In genomic region chr2:74584088-74584645, GRCh38 we compare ENCODE assay signal across 1 cellular context.
TF ChIP-seq lines count a peak whose summit lies in the region.

No MANE protein-coding gene starts in this region.

TF ChIP-seq in HCT116, 20 proteins besides CTCF, POLR2A, EP300 and RAD21:
- no peak for TF ChIP-seq SRF (IDR thresholded peaks at IDR 0.05; ENCODE audit: low read depth)
- TF ChIP-seq, protein P1, sequence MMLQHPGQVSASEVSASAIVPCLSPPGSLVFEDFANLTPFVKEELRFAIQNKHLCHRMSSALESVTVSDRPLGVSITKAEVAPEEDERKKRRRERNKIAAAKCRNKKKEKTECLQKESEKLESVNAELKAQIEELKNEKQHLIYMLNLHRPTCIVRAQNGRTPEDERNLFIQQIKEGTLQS (IDR thresholded peaks at IDR 0.05), result no peak
- TF ChIP-seq EZH2phosphoT487 (IDR thresholded peaks at IDR 0.05; ENCODE audit: borderline replicate concordance), result no peak
- no peak for TF ChIP-seq ZFX (IDR thresholded peaks at IDR 0.05)
- TF ChIP-seq FOSL1 (IDR thresholded peaks at IDR 0.05; ENCODE audit: low read depth), result no peak
- TF ChIP-seq YY1 (IDR thresholded peaks at IDR 0.05; ENCODE audit: extremely low read depth, insufficient replicate concordance, low read depth, low read length), result no peak
- no peak for TF ChIP-seq ELF1 (IDR thresholded peaks at IDR 0.05; ENCODE audit: borderline replicate concordance, low read depth)
- TF ChIP-seq TCF7L2 (IDR thresholded peaks at IDR 0.05; ENCODE audit: borderline replicate concordance, extremely low read depth, insufficient read depth, insufficient read length), result no peak
- TF ChIP-seq CEBPB (IDR thresholded peaks at IDR 0.05; ENCODE audit: low read depth), result no peak
- no peak for TF ChIP-seq SP1 (IDR thresholded peaks at IDR 0.05; ENCODE audit: low read depth)
- TF ChIP-seq MAX (IDR thresholded peaks at IDR 0.05), result no peak
